19 cellular contexts compared by ENCODE assay signal in the genomic region with DNA sequence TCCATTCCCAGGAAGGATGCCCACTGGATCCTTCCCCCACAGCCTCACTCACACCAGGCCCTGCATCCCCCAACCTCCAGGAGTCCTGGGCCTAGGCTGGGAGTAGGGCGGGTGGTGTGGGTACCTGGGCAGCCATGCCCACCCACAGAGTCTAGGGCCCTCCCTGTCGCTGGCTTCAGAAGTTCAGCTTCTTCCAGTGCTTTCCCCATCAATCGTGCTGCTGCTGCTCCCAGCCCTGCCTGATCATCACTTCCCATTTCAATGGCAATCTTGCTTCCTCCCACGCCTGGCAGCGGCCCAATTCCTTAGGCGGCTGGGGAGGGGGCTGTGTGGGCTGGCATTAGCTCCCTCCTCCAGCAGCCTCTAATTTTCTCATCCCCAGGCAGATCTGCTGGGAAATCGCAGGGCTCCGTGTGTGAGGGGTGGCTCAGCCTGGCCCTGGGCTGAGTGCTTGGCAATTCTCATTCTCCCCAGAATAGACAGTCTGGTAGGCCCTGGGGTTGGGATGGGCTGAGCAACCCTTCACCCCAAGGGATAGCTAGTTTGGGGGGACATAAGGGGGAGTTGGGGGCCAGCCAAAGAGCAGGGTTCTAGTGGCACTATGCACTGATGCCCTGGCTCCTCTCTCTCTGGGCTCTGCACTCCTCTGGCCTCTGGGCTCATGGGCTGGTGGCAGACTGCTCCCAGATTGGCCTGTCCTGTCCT.
DNase-seq lines count a peak whose midpoint lies in the region; ATAC-seq, FAIRE-seq and TF ChIP-seq lines count a peak whose summit lies in the region.
"Had no signal": no experiment of that assay in that cellular context is flagged by ENCODE, and none has a peak within 500 bp of the region (broad histone marks: within the 10 kb centered on the region; RNA-seq: fewer than 3 reads in every experiment).

No MANE protein-coding gene starts in this region.

- H3K27ac ChIP-seq in WERI-Rb-1 (no peak overlapping the region), lower lobe of right lung (no peak overlapping the region), OCI-LY7 (ENCODE audit: low read depth, low read length, poor library complexity, severe bottlenecking) (no peak overlapping the region)
- H3K27ac ChIP-seq: RWPE1, thyroid gland had no signal

- H3K4me2 ChIP-seq in OCI-LY7 (ENCODE audit: low read length), result no peak overlapping the region

- H3K4me3 ChIP-seq in BE2C (ENCODE audit: low read depth, low read length), result no peak overlapping the region
- no peak overlapping the region for H3K4me3 ChIP-seq in WERI-Rb-1 (ENCODE audit: low read depth, low read length)
- H3K4me3 ChIP-seq in lower lobe of right lung, result no peak overlapping the region
- no peak overlapping the region for H3K4me3 ChIP-seq in OCI-LY7 (ENCODE audit: low read depth, low read length, poor library complexity, severe bottlenecking)
- H3K4me3 ChIP-seq: lung, thyroid gland had no signal

- H3K9me3 ChIP-seq in BE2C (no peaks in the 10 kb centered on the region), WERI-Rb-1 (ENCODE audit: severe bottlenecking) (no peaks in the 10 kb centered on the region), lower lobe of right lung (no peaks in the 10 kb centered on the region), OCI-LY7 (ENCODE audit: low read length) (no peaks in the 10 kb centered on the region)
- H3K9me3 ChIP-seq: thyroid gland had no signal

- DNase-seq in BE2C, result peak; percentile 80
- peak; percentile 62 for DNase-seq in CD1c-positive myeloid dendritic cell (ENCODE audit: extremely low spot score)
- peak; percentile 3 for DNase-seq in WERI-Rb-1
- peak; percentile 13 for DNase-seq in lower lobe of right lung
- DNase-seq in NCI-H82 (lab: John Stamatoyannopoulos, UW), result no peak
- DNase-seq in GM12892 (ENCODE audit: insufficient read length), result no peak
- no peak for DNase-seq in OCI-LY7 (ENCODE audit: low spot score)
- DNase-seq in erythroblast (lab: John Stamatoyannopoulos, UW), result no peak
- DNase-seq: activated naive CD8-positive, alpha-beta T cell treated with anti-CD3 and anti-CD28 coated beads for 36 hours; activated T-cell treated with anti-CD3 and anti-CD28 coated beads for 4 hours; C1 segment of cervical spinal cord; dermis blood vessel endothelial cell; naive B cell; NCI-H1048; NCI-H2107; thyroid gland had no signal

- POLR2A ChIA-PET in OCI-LY7 (lab: Charles Lee), result no interaction called here

- ATAC-seq in lower lobe of right lung, result no peak
- ATAC-seq: activated CD4-positive, CD25-positive, alpha-beta regulatory T cell treated with anti-CD3 and anti-CD28 coated beads, Interleukin-2, amount 50 U/mL, for 24 hours had no signal

- no peak for TF ChIP-seq CTCF in BE2C (IDR thresholded peaks at IDR 0.05; ENCODE audit: low read depth, low read length)
- TF ChIP-seq CTCF in WERI-Rb-1 (IDR thresholded peaks at IDR 0.05; ENCODE audit: low read depth, low read length), result no peak
- no peak for TF ChIP-seq CTCF in lower lobe of right lung (IDR thresholded peaks at IDR 0.05)
- no peak for TF ChIP-seq CTCF in OCI-LY7 (conservative IDR thresholded peaks at IDR 0.05; ENCODE audit: low read length)

- no peak overlapping the region for H2AFZ ChIP-seq in OCI-LY7 (ENCODE audit: low read length)

- intact Hi-C loops in lower lobe of right lung (cut with DNase I), result no loop called here
- intact Hi-C loops in OCI-LY7 (cut with micrococcal nuclease; ENCODE audit: unreplicated experiment), result no loop called here

- no peaks in the 10 kb centered on the region for H3K9me2 ChIP-seq in OCI-LY7 (ENCODE audit: insufficient read depth, low read length)

- no peaks in the 10 kb centered on the region for H3K79me2 ChIP-seq in OCI-LY7 (ENCODE audit: insufficient read depth, low read depth, low read length)

- no peaks in the 10 kb centered on the region for H3K27me3 ChIP-seq in BE2C
- H3K27me3 ChIP-seq in WERI-Rb-1 (ENCODE audit: insufficient read depth, low read depth, severe bottlenecking), result no peaks in the 10 kb centered on the region
- no peaks in the 10 kb centered on the region for H3K27me3 ChIP-seq in lower lobe of right lung (ENCODE audit: low read depth)
- H3K27me3 ChIP-seq: thyroid gland had no signal

- H3K4me1 ChIP-seq in BE2C (peaks cover 49% of the 10 kb centered on the region), lower lobe of right lung (no peaks in the 10 kb centered on the region), OCI-LY7 (ENCODE audit: insufficient read depth, low read length, poor library complexity, severe bottlenecking) (no peaks in the 10 kb centered on the region)

- H3K36me3 ChIP-seq in BE2C, result no peaks in the 10 kb centered on the region
- no peaks in the 10 kb centered on the region for H3K36me3 ChIP-seq in WERI-Rb-1
- H3K36me3 ChIP-seq in lower lobe of right lung, result no peaks in the 10 kb centered on the region
- no peaks in the 10 kb centered on the region for H3K36me3 ChIP-seq in OCI-LY7 (ENCODE audit: insufficient read depth, low read length)
- H3K36me3 ChIP-seq: thyroid gland had no signal

- no peak for TF ChIP-seq POLR2A in GM12892 (IDR thresholded peaks at IDR 0.05; ENCODE audit: low read depth, low read length)
- TF ChIP-seq POLR2A in erythroblast (IDR thresholded peaks at IDR 0.05; ENCODE audit: low read length), result no peak

- BruUV-seq in OCI-LY7 (replicated peaks; lab: Mats Ljungman, UMichigan), result no TSS peak

- CTCF ChIA-PET in OCI-LY7 (lab: Charles Lee; ENCODE audit: unreplicated experiment), result no interaction called here

- FAIRE-seq in GM12892 (lab: Jason Lieb, UNC), result no peak

- no peaks in the 10 kb centered on the region for H4K20me1 ChIP-seq in OCI-LY7 (ENCODE audit: insufficient read depth, low read length)

Comparison
In these comparisons a context has a peak if more than half of its experiments do, and no peak if none do; other contexts are left out.
1. DNase-seq: peak in BE2C (single experiment), CD1c-positive myeloid dendritic cell (single experiment), WERI-Rb-1 (single experiment) and lower lobe of right lung (single experiment); none in NCI-H82 (single experiment), GM12892 (single experiment), OCI-LY7 (single experiment) and erythroblast (0 of 2).